Comparison of ENCODE assay signal across 11 cellular contexts in the genomic region with DNA sequence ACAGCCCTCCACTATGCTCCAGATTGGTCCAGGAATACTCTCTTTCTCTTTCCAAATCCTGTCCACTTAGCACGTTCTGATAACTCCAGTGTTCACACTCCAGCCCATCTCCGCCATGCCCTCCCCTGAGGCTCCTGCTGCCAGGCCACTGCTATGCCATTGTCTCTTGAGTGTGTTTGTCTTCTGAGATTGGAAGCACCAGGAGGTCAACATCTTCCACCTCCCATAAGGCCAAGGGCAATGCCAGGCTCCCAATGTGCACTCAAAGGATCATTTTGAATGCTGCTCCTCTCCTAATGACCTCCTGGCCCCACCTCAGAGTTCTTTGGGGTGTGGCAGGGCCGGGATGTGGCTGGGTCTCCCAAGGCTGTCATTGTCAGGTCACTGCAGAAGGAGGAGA. TPM values are rescaled to one million over a fixed set of nuclear protein-coding genes. Genes with fewer than 3 reads are reported as not detected.
DNase-seq lines count a peak whose midpoint lies in the region; ATAC-seq, FAIRE-seq and TF ChIP-seq lines count a peak whose summit lies in the region.
"Had no signal": no experiment of that assay in that cellular context is flagged by ENCODE, and none has a peak within 500 bp of the region (broad histone marks: within the 10 kb centered on the region; RNA-seq: fewer than 3 reads in every experiment).

No MANE protein-coding gene starts in this region.

- H3K14ac ChIP-seq in H1 (ENCODE audit: insufficient read length) = no peak overlapping the region

- peaks cover 18% of the 10 kb centered on the region for H3K27me3 ChIP-seq in CD4-positive, alpha-beta T cell (ENCODE audit: control insufficient read depth, insufficient read depth, low read length)
- H3K27me3 ChIP-seq in H1 (replicated peaks in 1 of 4; ENCODE audit: control insufficient read depth in 3 of 4, extremely low read depth in 1 of 4, insufficient read depth in 3 of 4, low read length in 3 of 4) (peaks cover 25 to 50% (median 37%) of the 10 kb centered on the region in 4 experiments), left lung (peaks cover 0 to 31% of the 10 kb centered on the region in 2 donors)

- no peaks in the 10 kb centered on the region for H3K79me1 ChIP-seq in H1 (ENCODE audit: low read depth, low read length)

- H3K23me2 ChIP-seq in H1 (ENCODE audit: low read depth, low read length) = peaks cover 5% of the 10 kb centered on the region; the same call in 1 of the 2 replicates

- H2BK120ac ChIP-seq in H1 (replicated peaks; ENCODE audit: low read depth, low read length) = no peak overlapping the region

- no peak overlapping the region for H3K27ac Mint-ChIP-seq in CD4-positive, alpha-beta T cell
- H3K27ac Mint-ChIP-seq in HFFc6 (no peak overlapping the region), neural crest cell (ENCODE audit: unreplicated experiment) (no peak overlapping the region)
- H3K27ac Mint-ChIP-seq: activated naive CD4-positive, alpha-beta T cell treated with anti-CD3 and anti-CD28 coated beads, Interleukin-2, amount 50 U/mL, for 72 hours had no signal

- no peak overlapping the region for H4K8ac ChIP-seq in H1 (ENCODE audit: extremely low read depth, insufficient read depth, low read length)

- peaks cover 21% of the 10 kb centered on the region for H3K4me1 Mint-ChIP-seq in CD4-positive, alpha-beta T cell (ENCODE audit: low read depth)
- H3K4me1 Mint-ChIP-seq in HFFc6 (ENCODE audit: low read depth) (peaks cover 14% of the 10 kb centered on the region), neural crest cell (peaks cover 12% of the 10 kb centered on the region)

- peaks cover 0 to 7% of the 10 kb centered on the region in 2 experiments for H4K20me1 ChIP-seq in H1 (replicated peaks in 1 of 2; ENCODE audit: control insufficient read depth in 1 of 2, insufficient read depth in 2 of 2, low read length in 2 of 2)

- TF ChIP-seq RAD21 in H1 (IDR thresholded peaks at IDR 0.05 in 1 of 2, conservative IDR thresholded peaks at IDR 0.05 in 1 of 2; ENCODE audit: low read depth in 2 of 2, low read length in 2 of 2) = no peak

- H3K9me3 ChIP-seq in CD4-positive, alpha-beta T cell (ENCODE audit: control insufficient read depth, low read length) = no peaks in the 10 kb centered on the region
- H3K9me3 ChIP-seq in H1 (ENCODE audit: insufficient read depth in 2 of 2, low read depth in 1 of 2, low read length in 1 of 2) (no peaks in the 10 kb centered on the region), left lung (no peaks in the 10 kb centered on the region)
- H3K9me3 ChIP-seq: SJCRH30 had no signal

- no peak overlapping the region for H3K9ac ChIP-seq in H1 (replicated peaks in 1 of 4; ENCODE audit: extremely low read depth in 1 of 4, low read depth in 3 of 4, low read length in 3 of 4)

- FAIRE-seq in H1 (lab: Jason Lieb, UNC) = no peak

- POLR2A ChIA-PET in CD4-positive, alpha-beta T cell (lab: Charles Lee) = interaction anchor here (0.6 to 2.7 kb wide), 4 partner anchors 30 to 38 kb away, joined by 3 to 18 read pairs (median 9); a partner anchor contains a TSS
- POLR2A ChIA-PET in H1 (lab: Charles Lee; ENCODE audit: partially characterized antibody) = interaction anchor here (1.3 to 4.3 kb wide), 3 partner anchors 9 to 33 kb away, joined by 3 to 19 read pairs (median 4); no protein-coding TSS in a partner anchor

- H3K4me2 ChIP-seq in H1 (ENCODE audit: insufficient read depth in 1 of 2, low read depth in 2 of 2, low read length in 2 of 2) = peak overlapping the region; percentile 48 to 100; a peak in 3 of 4 replicates

- H3K9me3 Mint-ChIP-seq in CD4-positive, alpha-beta T cell = no peaks in the 10 kb centered on the region
- no peaks in the 10 kb centered on the region for H3K9me3 Mint-ChIP-seq in HFFc6
- no peaks in the 10 kb centered on the region for H3K9me3 Mint-ChIP-seq in neural crest cell
- H3K9me3 Mint-ChIP-seq: activated naive CD4-positive, alpha-beta T cell treated with anti-CD3 and anti-CD28 coated beads, Interleukin-2, amount 50 U/mL, for 72 hours had no signal

- H2AFZ ChIP-seq in H1 (ENCODE audit: low read length) = no peak overlapping the region

- TF ChIP-seq CTCF in CD4-positive, alpha-beta T cell (IDR thresholded peaks at IDR 0.05) = no peak
- no peak for TF ChIP-seq CTCF in HFFc6 (IDR thresholded peaks at IDR 0.05)
- no peak for TF ChIP-seq CTCF in H1 (IDR thresholded peaks at IDR 0.05; ENCODE audit: control extremely low read depth in 1 of 3, insufficient read depth in 1 of 3, low read depth in 1 of 3, low read length in 3 of 3)
- no peak for TF ChIP-seq CTCF in neural crest cell (conservative IDR thresholded peaks at IDR 0.05)
- TF ChIP-seq CTCF in left lung (IDR thresholded peaks at IDR 0.05) = no peak
- no peak for TF ChIP-seq CTCF in omental fat pad (IDR thresholded peaks at IDR 0.05)

- ATAC-seq in CD4-positive, alpha-beta T cell (ENCODE audit: poor library complexity) = no peak
- ATAC-seq in left lung (no peak), omental fat pad (ENCODE audit: low FRiP score) (no peak), HG03095 (IDR thresholded peaks at IDR 0.05; ENCODE audit: unreplicated experiment) (no peak)

- H3K18ac ChIP-seq in H1 (ENCODE audit: extremely low read depth, low read length) = no peak overlapping the region

- intact Hi-C loops in CD4-positive, alpha-beta T cell (cut with DNase I, micrococcal nuclease) = loop anchor here (1.0 to 2.0 kb wide), 3 partner anchors 12 to 30 kb away; a partner anchor contains a TSS
- intact Hi-C loops in left lung (cut with DNase I) = loop anchor here in 1 of 2 donors (5.0 to 10.0 kb wide), 2 partner anchors 68 to 350 kb away; a partner anchor contains a TSS

- no peak overlapping the region for H4K5ac ChIP-seq in H1 (ENCODE audit: insufficient read length, low read depth, low read length)

- H2BK15ac ChIP-seq in H1 (ENCODE audit: low read length) = no peak overlapping the region

- no peaks in the 10 kb centered on the region for H3K36me3 Mint-ChIP-seq in CD4-positive, alpha-beta T cell (ENCODE audit: low read depth)
- H3K36me3 Mint-ChIP-seq in HFFc6 (ENCODE audit: low read depth) (no peaks in the 10 kb centered on the region), neural crest cell (ENCODE audit: low read depth) (no peaks in the 10 kb centered on the region)
- H3K36me3 Mint-ChIP-seq: activated naive CD4-positive, alpha-beta T cell treated with anti-CD3 and anti-CD28 coated beads, Interleukin-2, amount 50 U/mL, for 72 hours had no signal

- no peak overlapping the region for H2BK12ac ChIP-seq in H1 (ENCODE audit: low read depth, low read length)

- CTCF ChIA-PET in CD4-positive, alpha-beta T cell (lab: Charles Lee) = interaction anchor here (0.6 to 4.5 kb wide), 11 partner anchors 9 to 453 kb away, joined by 3 to 52 read pairs (median 6); a partner anchor contains a TSS
- CTCF ChIA-PET in H1 (lab: Charles Lee; ENCODE audit: partially characterized antibody) = interaction anchor here (0.8 to 9.9 kb wide), 23 partner anchors 10 to 359 kb away, joined by 3 to 118 read pairs (median 5); a partner anchor contains a TSS

- no peak overlapping the region for H3K27ac ChIP-seq in CD4-positive, alpha-beta T cell (ENCODE audit: low read depth, low read length)
- no peak overlapping the region for H3K27ac ChIP-seq in H1 (ENCODE audit: low read depth, low read length)
- H3K27ac ChIP-seq in left lung = no peak overlapping the region
- H3K27ac ChIP-seq: SJCRH30 had no signal

- no peak overlapping the region for H3K23ac ChIP-seq in H1 (ENCODE audit: insufficient read length)

- no peak overlapping the region for H2BK20ac ChIP-seq in H1 (ENCODE audit: low read length)

- TF ChIP-seq EP300 in H1 (IDR thresholded peaks at IDR 0.05; ENCODE audit: borderline replicate concordance in 1 of 2, low read depth in 2 of 2, low read length in 2 of 2) = no peak

- peaks cover 27% of the 10 kb centered on the region for H3K27me3 Mint-ChIP-seq in CD4-positive, alpha-beta T cell
- H3K27me3 Mint-ChIP-seq in HFFc6 (ENCODE audit: insufficient read depth) (peaks cover 2% of the 10 kb centered on the region), neural crest cell (ENCODE audit: low read depth) (peaks cover 63% of the 10 kb centered on the region)

- no peak overlapping the region for H3K56ac ChIP-seq in H1 (replicated peaks; ENCODE audit: insufficient read length, low read depth, low read length)

- peak overlapping the region; percentile 21 for H3K4me3 Mint-ChIP-seq in CD4-positive, alpha-beta T cell
- peak overlapping the region; percentile 31 for H3K4me3 Mint-ChIP-seq in HFFc6
- H3K4me3 Mint-ChIP-seq in neural crest cell = peak overlapping the region; percentile 45

- H3K4me3 ChIP-seq in H1 (ENCODE audit: extremely low read depth in 1 of 4, insufficient read depth in 2 of 4, low read depth in 3 of 4, low read length in 4 of 4) (peak overlapping the region in 1 of 4 experiments; percentile 82; a peak in 2 of 8 replicates), left lung (no peak overlapping the region)
- H3K4me3 ChIP-seq: SJCRH30 had no signal

- no peak for DNase-seq in CD4-positive, alpha-beta T cell
- DNase-seq in HFFc6 = no peak
- peak in 1 of 2 experiments; percentile 46 for DNase-seq in H1 (ENCODE audit: low read depth in 1 of 2, low spot score in 2 of 2)
- DNase-seq in neural crest cell (ENCODE audit: low read depth, low spot score) = no peak
- no peak for DNase-seq in epidermal melanocyte (ENCODE audit: insufficient read length, low spot score)
- DNase-seq in left lung = no peak
- no peak for DNase-seq in omental fat pad (ENCODE audit: low spot score)
- DNase-seq: NCI-H774, SJCRH30 had no signal

- no peaks in the 10 kb centered on the region for H3K36me3 ChIP-seq in H1 (ENCODE audit: control insufficient read depth in 2 of 4, insufficient read depth in 4 of 4, low read length in 3 of 4)
- no peaks in the 10 kb centered on the region for H3K36me3 ChIP-seq in left lung
- H3K36me3 ChIP-seq: SJCRH30 had no signal

- H4K91ac ChIP-seq in H1 (replicated peaks; ENCODE audit: insufficient read length, low read length) = no peak overlapping the region

- no peak overlapping the region for H3K4ac ChIP-seq in H1 (replicated peaks; ENCODE audit: insufficient read length, low read depth, low read length)

- H3K4me1 ChIP-seq in H1 (replicated peaks in 1 of 4; ENCODE audit: control insufficient read depth in 3 of 4, insufficient read depth in 4 of 4, low read length in 3 of 4) = peaks cover 0 to 9% (median 0%) of the 10 kb centered on the region in 4 experiments; a peak in 2 of 7 replicates
- peaks cover 17 to 27% of the 10 kb centered on the region in 2 donors for H3K4me1 ChIP-seq in left lung
- H3K4me1 ChIP-seq: SJCRH30 had no signal

- TF ChIP-seq POLR2A in H1 (IDR thresholded peaks at IDR 0.05; ENCODE audit: control extremely low read depth in 1 of 2, low read depth in 2 of 2, low read length in 2 of 2) = no peak

- WGBS in H1 (ENCODE audit: extremely low coverage in 1 of 2, insufficient coverage in 1 of 2, insufficient read length in 1 of 2, insufficient replicate concordance in 2 of 2, low coverage in 1 of 2, low lambda C conversion rate in 2 of 2, missing lambda C conversion rate in 1 of 2), 2 experiments = 79% methylated on average over 3 of the region's 3 CpGs; no CpG with 5 or more reads in 1 of the 2 experiments

- H2BK5ac ChIP-seq in H1 (ENCODE audit: low read depth, low read length) = no peak overlapping the region

- H3K79me2 ChIP-seq in H1 (ENCODE audit: control insufficient read depth in 1 of 2, insufficient read depth in 2 of 2, low read length in 2 of 2) = no peaks in the 10 kb centered on the region

- H2AK5ac ChIP-seq in H1 (ENCODE audit: low read depth, low read length) = no peak overlapping the region

RNA-seq across cellular contexts. Expression of a gene that starts 19.5 kb away (rescaled TPM):
- 1 to 10 TPM; 1.5 TPM for total RNA-seq in CD4-positive, alpha-beta T cell
- 1 to 10 TPM; 3.4 to 8.4 (median 4.1) TPM for total RNA-seq in HFFc6 (2021; fragmentation: NEBNext Ultra II Directional; extraction: Animal tissue kit (Norgen Biotek cat#: 25700))
- 0.33 and 0.69 TPM in 2 replicates for total RNA-seq in H1 (2021; fragmentation: NEBNext Ultra II Directional; extraction: Animal tissue kit (Norgen Biotek cat#: 25700))
- 0.14 and 0.32 TPM in 2 replicates for polyA plus RNA-seq in H1 (2011; rRNA removed)
- polyA plus RNA-seq in H1 (2011; cell fraction: cytosol; rRNA removed) = 0.22 TPM
- polyA plus RNA-seq in H1 (2011; cell fraction: nucleus; rRNA removed) = 0.19 TPM
- 0.36 to 0.56 TPM (median 0.50 TPM) in 4 replicates for polyA plus RNA-seq in H1 (2012, experiment 1 of 2)
- not detected for polyA plus RNA-seq in H1 (2012, experiment 2 of 2)
- polyA plus RNA-seq in H1 (2013, experiment 1 of 2) = 0.28 TPM
- polyA plus RNA-seq in H1 (2013, experiment 2 of 2) = 0.18 TPM
- polyA minus RNA-seq in H1 (2011; rRNA and poly(A)+ RNA removed) = 0.38 and 0.54 TPM in 2 replicates
- polyA minus RNA-seq in H1 (2011; cell fraction: cytosol; rRNA and poly(A)+ RNA removed) = not detected
- 0.60 TPM for polyA minus RNA-seq in H1 (2011; cell fraction: nucleus; rRNA and poly(A)+ RNA removed)
- total RNA-seq in neural crest cell = 1.1 and 1.4 TPM in 2 replicates
- total RNA-seq in left lung = 10 to 100 TPM; 11.6 to 13.7 TPM
- total RNA-seq in omental fat pad = 10 to 100 TPM in 3 of 4 donors, 1 to 10 TPM in 1; 8.4 to 21.3 (median 16.8) TPM

RNA-seq across cellular contexts. Expression of a gene that starts 29.8 kb away (rescaled TPM):
- 1 to 10 TPM; 7.2 to 7.4 TPM for total RNA-seq in CD4-positive, alpha-beta T cell
- total RNA-seq in HFFc6 (2021; fragmentation: NEBNext Ultra II Directional; extraction: Animal tissue kit (Norgen Biotek cat#: 25700)) = 10 to 100 TPM; 11.6 to 16.7 (median 12.5) TPM
- total RNA-seq in H1 (2021; fragmentation: NEBNext Ultra II Directional; extraction: Animal tissue kit (Norgen Biotek cat#: 25700)) = 25.0 and 28.1 TPM in 2 replicates
- 38.8 and 47.8 TPM in 2 replicates for polyA plus RNA-seq in H1 (2011; rRNA removed)
- polyA plus RNA-seq in H1 (2011; cell fraction: cytosol; rRNA removed) = 52.6 TPM
- 25.3 TPM for polyA plus RNA-seq in H1 (2011; cell fraction: nucleus; rRNA removed)
- polyA plus RNA-seq in H1 (2012, experiment 1 of 2) = 17.5 to 37.1 TPM (median 30.7 TPM) in 4 replicates
- 28.3 TPM for polyA plus RNA-seq in H1 (2012, experiment 2 of 2)
- 15.9 TPM for polyA plus RNA-seq in H1 (2013, experiment 1 of 2)
- polyA plus RNA-seq in H1 (2013, experiment 2 of 2) = 17.1 TPM
- 15.7 and 23.1 TPM in 2 replicates for polyA minus RNA-seq in H1 (2011; rRNA and poly(A)+ RNA removed)
- 16.4 TPM for polyA minus RNA-seq in H1 (2011; cell fraction: cytosol; rRNA and poly(A)+ RNA removed)
- 14.4 TPM for polyA minus RNA-seq in H1 (2011; cell fraction: nucleus; rRNA and poly(A)+ RNA removed)
- total RNA-seq in neural crest cell (18.2 and 19.8 TPM in 2 replicates), left lung (10 to 100 TPM; 85.2 to 90.4 TPM), omental fat pad (100 to 1,000 TPM; 105 to 164 (median 140) TPM)

RNA-seq across cellular contexts. Expression of a gene that starts 31.3 kb away (rescaled TPM):
- total RNA-seq in CD4-positive, alpha-beta T cell = 1 to 10 TPM; 7.0 to 7.9 TPM
- 10 to 100 TPM; 21.1 to 26.1 (median 22.3) TPM for total RNA-seq in HFFc6 (2021; fragmentation: NEBNext Ultra II Directional; extraction: Animal tissue kit (Norgen Biotek cat#: 25700))
- 2.1 and 2.3 TPM in 2 replicates for total RNA-seq in H1 (2021; fragmentation: NEBNext Ultra II Directional; extraction: Animal tissue kit (Norgen Biotek cat#: 25700))
- polyA plus RNA-seq in H1 (2011; rRNA removed) = 0.58 and 0.98 TPM in 2 replicates
- 0.81 TPM for polyA plus RNA-seq in H1 (2011; cell fraction: cytosol; rRNA removed)
- polyA plus RNA-seq in H1 (2011; cell fraction: nucleus; rRNA removed) = 0.78 TPM
- 0.81 to 1.4 TPM (median 1.2 TPM) in 4 replicates for polyA plus RNA-seq in H1 (2012, experiment 1 of 2)
- polyA plus RNA-seq in H1 (2012, experiment 2 of 2) = 0.38 TPM
- polyA plus RNA-seq in H1 (2013, experiment 1 of 2) = 1.3 TPM
- 1.1 TPM for polyA plus RNA-seq in H1 (2013, experiment 2 of 2)
- 0.76 and 1.1 TPM in 2 replicates for polyA minus RNA-seq in H1 (2011; rRNA and poly(A)+ RNA removed)
- 0.59 TPM for polyA minus RNA-seq in H1 (2011; cell fraction: cytosol; rRNA and poly(A)+ RNA removed)
- 2.8 TPM for polyA minus RNA-seq in H1 (2011; cell fraction: nucleus; rRNA and poly(A)+ RNA removed)
- total RNA-seq in neural crest cell = 5.5 and 5.7 TPM in 2 replicates
- 10 to 100 TPM; 25.0 TPM for total RNA-seq in left lung
- total RNA-seq in omental fat pad = 10 to 100 TPM; 16.9 to 31.8 (median 24.3) TPM
